15 cellular contexts compared by ENCODE assay signal in genomic region chr16:81210807-81211206, GRCh38. TPM values are rescaled to one million over a fixed set of nuclear protein-coding genes. Genes with fewer than 3 reads are reported as not detected.
"Had no signal": no experiment of that assay in that cellular context is flagged by ENCODE, and none has a peak within 500 bp of the region (broad histone marks: within the 10 kb centered on the region; RNA-seq: fewer than 3 reads in every experiment).

No MANE protein-coding gene starts in this region.

- H3K4me3 ChIP-seq: adrenal gland, heart right ventricle, mucosa of descending colon, tibial artery, uterus had no signal

- DNase-seq: activated naive CD4-positive, alpha-beta T cell treated with anti-CD3 and anti-CD28 coated beads, Interleukin-2, amount 50 U/mL, for 16 hours; adrenal gland; foreskin melanocyte; heart right ventricle; islet precursor cell; mammary epithelial cell; mucosa of descending colon; naive thymus-derived CD8-positive, alpha-beta T cell; nucleus accumbens; right cardiac atrium; small intestine; tibial artery; uterus had no signal

- H3K27me3 ChIP-seq: adrenal gland, uterus had no signal

- H3K9me3 ChIP-seq: adrenal gland, heart right ventricle, mucosa of descending colon, tibial artery, uterus had no signal

- H3K27ac ChIP-seq: adrenal gland, heart right ventricle, tibial artery, uterus had no signal

- H3K36me3 ChIP-seq: adrenal gland, heart right ventricle, tibial artery, uterus had no signal

- FAIRE-seq: colon, small intestine had no signal

- H3K4me1 ChIP-seq: adrenal gland, heart right ventricle, tibial artery, uterus had no signal

RNA-seq across cellular contexts. Expression of gene BCO1, which starts 27.7 kb away (rescaled TPM):
- total RNA-seq: adrenal gland; cardiac septum; mammary epithelial cell; naive thymus-derived CD8-positive, alpha-beta T cell; right cardiac atrium had no signal
- polyA plus RNA-seq: heart right ventricle; mammary epithelial cell; naive thymus-derived CD8-positive, alpha-beta T cell; right cardiac atrium had no signal
